In genomic region chr15:91886878-91887277, GRCh38 we compare ENCODE assay signal across 19 cellular contexts.
"Had no signal": no experiment of that assay in that cellular context is flagged by ENCODE, and none has a peak within 500 bp of the region (broad histone marks: within the 10 kb centered on the region; RNA-seq: fewer than 3 reads in every experiment).

No MANE protein-coding gene starts in this region.

- DNase-seq: activated CD4-positive, alpha-beta T cell treated with anti-CD3 and anti-CD28 coated beads, Interleukin-2, amount 50 U/mL, for 1 hour; activated CD4-positive, CD25-positive, alpha-beta regulatory T cell; activated effector memory CD4-positive, alpha-beta T cell treated with Interleukin-2 at 50 U/mL for 16 hours; activated T-cell treated with anti-CD3 and anti-CD28 coated beads for 4 hours; amniotic stem cell; brain microvascular endothelial cell; foreskin keratinocyte; kidney; lower lobe of right lung; naive B cell; sigmoid colon; stimulated activated CD4-positive, alpha-beta T cell treated with anti-CD3 and anti-CD28 coated beads, Interleukin-12 subunit alpha, Interleukin-12 subunit beta, amount 100 ng/mL, for 4 hours; stimulated activated CD4-positive, alpha-beta T cell treated with anti-CD3 and anti-CD28 coated beads, Interleukin-2, amount 100 ng/mL, for 48 hours; stimulated activated CD8-positive, alpha-beta memory T cell treated with anti-CD3 and anti-CD28 coated beads, Interleukin-4, amount 100 ng/mL, for 48 hours; stimulated activated naive CD8-positive, alpha-beta T cell treated with anti-CD3 and anti-CD28 coated beads, Interleukin-15, Interleukin-2, amounts not matched to agents 100 U/mL and 50 U/mL, for 24 hours; T-helper 2 cell had no signal

- H3K27me3 Mint-ChIP-seq: activated naive CD4-positive, alpha-beta T cell treated with anti-CD3 and anti-CD28 coated beads, Interleukin-2, amount 50 U/mL, for 24 hours had no signal

- H3K36me3 Mint-ChIP-seq: naive B cell had no signal

- H3K9me3 ChIP-seq: lower lobe of right lung, sigmoid colon, thoracic aorta had no signal

- H3K27ac ChIP-seq: brain microvascular endothelial cell, foreskin keratinocyte, lower lobe of right lung, sigmoid colon, thoracic aorta had no signal

- ATAC-seq: foreskin keratinocyte; lower lobe of right lung; stimulated activated naive CD8-positive, alpha-beta T cell treated with anti-CD3 and anti-CD28 coated beads, Interleukin-15, Interleukin-2, amounts not matched to agents 100 U/mL and 50 U/mL, for 24 hours had no signal

- H3K4me3 ChIP-seq: lower lobe of right lung, sigmoid colon, thoracic aorta had no signal

- H3K4me1 Mint-ChIP-seq: naive B cell had no signal

- H3K9me3 Mint-ChIP-seq: activated naive CD4-positive, alpha-beta T cell treated with anti-CD3 and anti-CD28 coated beads, Interleukin-2, amount 50 U/mL, for 24 hours; naive B cell had no signal

- H3K36me3 ChIP-seq: brain microvascular endothelial cell, lower lobe of right lung, sigmoid colon, thoracic aorta had no signal

- H3K4me3 Mint-ChIP-seq: activated naive CD4-positive, alpha-beta T cell treated with anti-CD3 and anti-CD28 coated beads, Interleukin-2, amount 50 U/mL, for 24 hours; naive B cell had no signal

- H3K27me3 ChIP-seq: brain microvascular endothelial cell, foreskin keratinocyte, sigmoid colon had no signal

- H3K27ac Mint-ChIP-seq: activated naive CD4-positive, alpha-beta T cell treated with anti-CD3 and anti-CD28 coated beads, Interleukin-2, amount 50 U/mL, for 24 hours; naive B cell; progenitor cell of endocrine pancreas had no signal
